ENCODE assay signal across 22 cellular contexts in genomic region chr10:131838921-131839320, GRCh38.
DNase-seq lines count a peak whose midpoint lies in the region; ATAC-seq and TF ChIP-seq lines count a peak whose summit lies in the region.
"Had no signal": no experiment of that assay in that cellular context is flagged by ENCODE, and none has a peak within 500 bp of the region (broad histone marks: within the 10 kb centered on the region; RNA-seq: fewer than 3 reads in every experiment).

No MANE protein-coding gene starts in this region.

- TF ChIP-seq CTCF in left lung (IDR thresholded peaks at IDR 0.05), result no peak
- no peak for TF ChIP-seq CTCF in tibial artery (IDR thresholded peaks at IDR 0.05)

- H3K27ac Mint-ChIP-seq in stimulated activated memory B cell treated with anti-CD40 and anti-IgM and Interleukin-4, amounts not matched to agents 10 μg/mL and 1 μg/mL and 100 μg/mL, for 72 hours, result no peak overlapping the region
- H3K27ac Mint-ChIP-seq: CD4-positive, alpha-beta memory T cell had no signal

- intact Hi-C loops in left lung (cut with DNase I), result no loop called here
- intact Hi-C loops in tibial artery (cut with DNase I; ENCODE audit: low total_unique reads), result no loop called here

- no peaks in the 10 kb centered on the region for H3K36me3 ChIP-seq in left lung
- no peaks in the 10 kb centered on the region for H3K36me3 ChIP-seq in tibial artery
- H3K36me3 ChIP-seq: BLaER1 treated with 17β-estradiol and CSF1 and Interleukin-3, amounts not matched to agents 10 nM and 100 nM had no signal

- no peaks in the 10 kb centered on the region for H3K4me1 Mint-ChIP-seq in stimulated activated memory B cell treated with anti-CD40 and anti-IgM and Interleukin-4, amounts not matched to agents 10 μg/mL and 1 μg/mL and 100 μg/mL, for 72 hours
- H3K4me1 Mint-ChIP-seq: CD4-positive, alpha-beta memory T cell had no signal

- DNase-seq in NCI-H1417 (lab: John Stamatoyannopoulos, UW) (peak in 2 of 3 experiments; percentile 4 to 66), NCI-H1417 treated with DMSO at 0.1 percent for 48 hours (lab: John Stamatoyannopoulos, UW) (no peak), NCI-H187 treated with DMSO at 0.1 percent for 48 hours (lab: John Stamatoyannopoulos, UW) (peak; percentile 18), left lung (peak; percentile 0 to 32), tibial artery (peak; percentile 13 to 17)
- DNase-seq: 8988T; Caco-2; CD4-positive, alpha-beta memory T cell; DMS 273 treated with DMSO at 0.1 percent for 48 hours; KBM-7; MM.1S; NCI-H1048; NCI-H1436 treated with DMSO at 0.1 percent for 48 hours; NCI-H2029; NCI-H2171; NCI-H446; NCI-H526; Right ventricle myocardium superior had no signal

- H3K4me3 ChIP-seq in left lung (no peak overlapping the region), tibial artery (no peak overlapping the region)
- H3K4me3 ChIP-seq: BLaER1 treated with 17β-estradiol and CSF1 and Interleukin-3, amounts not matched to agents 10 nM and 100 nM had no signal

- no peak overlapping the region for H3K27ac ChIP-seq in left lung
- H3K27ac ChIP-seq in tibial artery, result no peak overlapping the region
- H3K27ac ChIP-seq: BLaER1 treated with 17β-estradiol and CSF1 and Interleukin-3, amounts not matched to agents 10 nM and 100 nM; HL-60 had no signal

- H3K27me3 Mint-ChIP-seq in stimulated activated memory B cell treated with anti-CD40 and anti-IgM and Interleukin-4, amounts not matched to agents 10 μg/mL and 1 μg/mL and 100 μg/mL, for 72 hours, result no peaks in the 10 kb centered on the region
- H3K27me3 Mint-ChIP-seq: CD4-positive, alpha-beta memory T cell had no signal

- ATAC-seq in left lung (no peak), HG03039 (IDR thresholded peaks at IDR 0.05; ENCODE audit: unreplicated experiment) (no peak)
- no peak for ATAC-seq in stimulated activated memory B cell treated with anti-CD40 and anti-IgM and Interleukin-4, amounts not matched to agents 10 μg/mL and 1 μg/mL and 100 μg/mL, for 72 hours

- peaks cover 4% of the 10 kb centered on the region for H3K9me3 Mint-ChIP-seq in stimulated activated memory B cell treated with anti-CD40 and anti-IgM and Interleukin-4, amounts not matched to agents 10 μg/mL and 1 μg/mL and 100 μg/mL, for 72 hours

- H3K4me1 ChIP-seq in left lung (no peaks in the 10 kb centered on the region), tibial artery (no peaks in the 10 kb centered on the region)
- H3K4me1 ChIP-seq: Caco-2 had no signal

- H3K36me3 Mint-ChIP-seq in stimulated activated memory B cell treated with anti-CD40 and anti-IgM and Interleukin-4, amounts not matched to agents 10 μg/mL and 1 μg/mL and 100 μg/mL, for 72 hours, result no peaks in the 10 kb centered on the region
- H3K36me3 Mint-ChIP-seq: CD4-positive, alpha-beta memory T cell had no signal

- H3K9me3 ChIP-seq in left lung, result peaks cover 0 to 3% of the 10 kb centered on the region in 2 donors
- H3K9me3 ChIP-seq in tibial artery, result peaks cover 0 to 16% (median 0%) of the 10 kb centered on the region in 3 donors
- H3K9me3 ChIP-seq: Caco-2 had no signal

- no peak overlapping the region for H3K4me3 Mint-ChIP-seq in stimulated activated memory B cell treated with anti-CD40 and anti-IgM and Interleukin-4, amounts not matched to agents 10 μg/mL and 1 μg/mL and 100 μg/mL, for 72 hours
- H3K4me3 Mint-ChIP-seq: CD4-positive, alpha-beta memory T cell had no signal

- H3K27me3 ChIP-seq in left lung (no peaks in the 10 kb centered on the region), tibial artery (no peaks in the 10 kb centered on the region)
- H3K27me3 ChIP-seq: BLaER1 treated with 17β-estradiol and CSF1 and Interleukin-3, amounts not matched to agents 10 nM and 100 nM had no signal
